9 cellular contexts compared by ENCODE assay signal in the genomic region with DNA sequence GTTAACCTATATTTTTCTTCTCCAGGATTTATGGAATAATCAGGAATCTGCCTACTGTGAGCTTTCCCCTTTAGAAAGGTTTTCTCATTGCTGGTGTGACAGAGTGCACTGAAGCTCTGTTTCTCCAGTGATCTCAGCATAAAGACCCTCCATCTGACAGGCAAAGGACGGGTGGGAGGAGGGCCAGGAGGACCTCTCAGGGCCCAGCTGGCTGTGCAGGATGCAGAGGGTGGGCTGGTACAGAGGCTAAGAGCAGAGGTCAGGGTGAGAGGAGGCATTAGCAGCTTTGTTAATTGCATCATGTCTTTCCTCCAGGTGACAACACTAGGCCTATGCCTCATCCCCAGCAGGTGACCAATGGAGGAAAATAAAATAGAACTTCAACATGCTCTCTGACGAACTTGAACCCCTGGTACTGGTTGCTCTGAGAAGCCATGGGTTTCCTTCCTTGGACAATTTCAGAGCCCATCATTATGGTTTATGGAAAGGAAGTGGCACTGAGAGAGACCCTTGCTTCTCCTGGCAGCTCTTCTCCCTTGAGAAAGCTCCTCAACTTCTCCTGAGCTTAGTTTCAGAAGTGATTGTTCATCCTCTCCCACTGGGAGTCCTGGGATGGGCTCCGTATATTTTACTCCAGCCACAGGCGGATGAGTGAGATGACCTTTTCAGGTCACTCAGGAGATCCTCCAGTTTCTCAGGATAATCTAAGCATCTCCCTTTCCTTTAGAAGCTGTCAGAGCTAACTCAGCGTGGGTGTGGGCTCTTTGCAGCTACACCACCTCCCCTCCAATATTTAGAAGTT. TPM values are rescaled to one million over a fixed set of nuclear protein-coding genes. Genes with fewer than 3 reads are reported as not detected.
DNase-seq lines count a peak whose midpoint lies in the region; ATAC-seq, FAIRE-seq and TF ChIP-seq lines count a peak whose summit lies in the region.
"Had no signal": no experiment of that assay in that cellular context is flagged by ENCODE, and none has a peak within 500 bp of the region (broad histone marks: within the 10 kb centered on the region; RNA-seq: fewer than 3 reads in every experiment).

No MANE protein-coding gene starts in this region.

- ATAC-seq in pancreas: no peak
- no peak for ATAC-seq in HG02588 (IDR thresholded peaks at IDR 0.05; ENCODE audit: unreplicated experiment)

- DNase-seq in CD8-positive, alpha-beta memory T cell: no peak
- peak; percentile 55 for DNase-seq in endodermal cell
- DNase-seq in pancreas: no peak
- no peak for DNase-seq in HT-29 (ENCODE audit: low spot score)
- DNase-seq in dedifferentiated amniotic fluid mesenchymal stem cell (ENCODE audit: extremely low spot score): no peak
- DNase-seq in pons (ENCODE audit: low spot score): no peak
- DNase-seq: effector CD4-positive, alpha-beta T cell had no signal

- CTCF ChIA-PET in CD8-positive, alpha-beta memory T cell (lab: Charles Lee): interaction anchor here (1.2 to 3.9 kb wide), 9 partner anchors 10 to 131 kb away, joined by 3 to 17 read pairs (median 5); partner anchors contain the start of genes CTDSP2 and TSFM

- peak overlapping the region; percentile 74 for H3K9ac ChIP-seq in OCI-LY3 (ENCODE audit: low read length)
- H3K9ac ChIP-seq in endodermal cell (ENCODE audit: extremely low read depth, low read length, poor library complexity, severe bottlenecking): no peak overlapping the region

- H3K79me2 ChIP-seq in OCI-LY3 (ENCODE audit: low read length): no peaks in the 10 kb centered on the region

- peak overlapping the region; percentile 89 for H2AFZ ChIP-seq in OCI-LY3 (ENCODE audit: low read depth, low read length)

- H4K20me1 ChIP-seq in OCI-LY3 (ENCODE audit: insufficient read depth, low read length): no peaks in the 10 kb centered on the region

- no peak for TF ChIP-seq CTCF in OCI-LY3 (IDR thresholded peaks at IDR 0.05; ENCODE audit: low read depth, low read length)
- no peak for TF ChIP-seq CTCF in endodermal cell (conservative IDR thresholded peaks at IDR 0.05)
- no peak for TF ChIP-seq CTCF in pancreas (IDR thresholded peaks at IDR 0.05)

- POLR2A ChIA-PET in CD8-positive, alpha-beta memory T cell (lab: Charles Lee): no interaction called here

- WGBS in endodermal cell (ENCODE audit: insufficient coverage in 1 of 2, insufficient read length in 1 of 2), 2 experiments: 79 to 85% methylated on average over 5 of the region's 5 CpGs
- WGBS in pancreas, 2 donors: 73 to 76% methylated on average over 5 of the region's 5 CpGs

- peak overlapping the region in 6 of 7 donors; percentile 21 to 69 (median 55) for H3K4me3 Mint-ChIP-seq in CD8-positive, alpha-beta memory T cell
- peak overlapping the region; percentile 64 for H3K4me3 Mint-ChIP-seq in endodermal cell

- H3K4me1 ChIP-seq in CD8-positive, alpha-beta memory T cell (ENCODE audit: insufficient read depth, low read length): peaks cover 58% of the 10 kb centered on the region
- H3K4me1 ChIP-seq in OCI-LY3 (ENCODE audit: low read length): peaks cover 60% of the 10 kb centered on the region
- peaks cover 14% of the 10 kb centered on the region for H3K4me1 ChIP-seq in endodermal cell (ENCODE audit: control insufficient read depth, insufficient read depth, low read length)
- H3K4me1 ChIP-seq in pancreas: peaks cover 4 to 38% (median 5%) of the 10 kb centered on the region in 3 donors

- peak overlapping the region in 7 of 8 donors; percentile 8 to 85 (median 56) for H3K27ac Mint-ChIP-seq in CD8-positive, alpha-beta memory T cell
- H3K27ac Mint-ChIP-seq in endodermal cell: peak overlapping the region; percentile 64

- peaks cover 40 to 59% (median 58%) of the 10 kb centered on the region in 3 donors for H3K4me1 Mint-ChIP-seq in CD8-positive, alpha-beta memory T cell
- peaks cover 39% of the 10 kb centered on the region for H3K4me1 Mint-ChIP-seq in endodermal cell

- no peaks in the 10 kb centered on the region for H3K9me3 Mint-ChIP-seq in CD8-positive, alpha-beta memory T cell
- H3K9me3 Mint-ChIP-seq in endodermal cell: no peaks in the 10 kb centered on the region

- peak overlapping the region; percentile 18 for H3K4me3 ChIP-seq in CD8-positive, alpha-beta memory T cell (ENCODE audit: low read length)
- H3K4me3 ChIP-seq in OCI-LY3 (ENCODE audit: low read length): peak overlapping the region; percentile 85
- no peak overlapping the region for H3K4me3 ChIP-seq in endodermal cell (ENCODE audit: low read length)
- no peak overlapping the region for H3K4me3 ChIP-seq in pancreas

- no peaks in the 10 kb centered on the region for H3K36me3 ChIP-seq in CD8-positive, alpha-beta memory T cell (ENCODE audit: insufficient read depth, low read length)
- H3K36me3 ChIP-seq in OCI-LY3 (replicated peaks; ENCODE audit: low read depth, low read length): no peaks in the 10 kb centered on the region
- H3K36me3 ChIP-seq in endodermal cell (ENCODE audit: control insufficient read depth, insufficient read depth, low read length): no peaks in the 10 kb centered on the region
- H3K36me3 ChIP-seq in pancreas: no peaks in the 10 kb centered on the region

- no peak overlapping the region for H3K27ac ChIP-seq in CD8-positive, alpha-beta memory T cell (ENCODE audit: low read depth, low read length)
- H3K27ac ChIP-seq in OCI-LY3 (ENCODE audit: low read length) (no peak overlapping the region), endodermal cell (ENCODE audit: low read depth, low read length) (no peak overlapping the region), pancreas (peak overlapping the region; percentile 82 to 93 (median 88))

- no peak for FAIRE-seq in pancreas (lab: Jason Lieb, UNC)

- H3K9me3 ChIP-seq in CD8-positive, alpha-beta memory T cell (ENCODE audit: low read length): no peaks in the 10 kb centered on the region
- no peaks in the 10 kb centered on the region for H3K9me3 ChIP-seq in OCI-LY3 (ENCODE audit: insufficient read depth, low read length)
- H3K9me3 ChIP-seq in endodermal cell (ENCODE audit: control insufficient read depth, low read length): no peaks in the 10 kb centered on the region
- no peaks in the 10 kb centered on the region for H3K9me3 ChIP-seq in pancreas

- peaks cover 0 to 6% (median 0%) of the 10 kb centered on the region in 3 donors for H3K36me3 Mint-ChIP-seq in CD8-positive, alpha-beta memory T cell
- no peaks in the 10 kb centered on the region for H3K36me3 Mint-ChIP-seq in endodermal cell (ENCODE audit: low read depth)

- intact Hi-C loops in pancreas (cut with DNase I): no loop called here

- no peaks in the 10 kb centered on the region for H3K27me3 ChIP-seq in CD8-positive, alpha-beta memory T cell (ENCODE audit: insufficient read depth, low read length, poor library complexity, severe bottlenecking)
- H3K27me3 ChIP-seq in OCI-LY3 (ENCODE audit: low read depth, low read length) (no peaks in the 10 kb centered on the region), endodermal cell (ENCODE audit: control insufficient read depth, insufficient read depth, low read length, poor library complexity, severe bottlenecking) (peaks cover 6% of the 10 kb centered on the region), pancreas (no peaks in the 10 kb centered on the region)

- H3K4me2 ChIP-seq in OCI-LY3 (ENCODE audit: low read length): peak overlapping the region; percentile 99

- H3K27me3 Mint-ChIP-seq in CD8-positive, alpha-beta memory T cell: peaks cover 0 to 8% of the 10 kb centered on the region in 2 donors
- peaks cover 5% of the 10 kb centered on the region for H3K27me3 Mint-ChIP-seq in endodermal cell (ENCODE audit: insufficient read depth)

RNA-seq across cellular contexts. Expression of gene ATP23, which starts 45.8 kb away (rescaled TPM):
- total RNA-seq in CD8-positive, alpha-beta memory T cell: 10 to 100 TPM; 10.1 to 11.8 TPM
- 22.0 TPM for polyA plus RNA-seq in CD8-positive, alpha-beta memory T cell
- total RNA-seq in endodermal cell (10 to 100 TPM; 10.4 to 11.3 TPM), pancreas (1 to 10 TPM; 2.7 to 5.0 (median 4.1) TPM)
- polyA plus RNA-seq in endodermal cell (2013, experiment 1 of 2): 12.5 TPM
- 12.5 TPM for polyA plus RNA-seq in endodermal cell (2013, experiment 2 of 2)
- 1 to 10 TPM; 3.8 to 5.7 TPM for polyA plus RNA-seq in pancreas
- 2.1 and 3.6 TPM in 2 replicates for total RNA-seq in HT-29 (2014; rRNA removed; shearing (Covaris generic))

RNA-seq across cellular contexts. Expression of gene CTDSP2, which starts 49.0 kb away (rescaled TPM):
- 10 to 100 TPM; 72.8 to 76.4 TPM for total RNA-seq in CD8-positive, alpha-beta memory T cell
- polyA plus RNA-seq in CD8-positive, alpha-beta memory T cell: 55.0 TPM
- total RNA-seq in endodermal cell (100 to 1,000 TPM; 137 to 148 TPM), pancreas (100 to 1,000 TPM in 2 of 6 donors, 10 to 100 TPM in 4; 88.8 to 165 (median 94.5) TPM)
- 100 TPM for polyA plus RNA-seq in endodermal cell (2013, experiment 1 of 2)
- polyA plus RNA-seq in endodermal cell (2013, experiment 2 of 2): 87.4 TPM
- 10 to 100 TPM; 38.7 to 48.6 TPM for polyA plus RNA-seq in pancreas
- 38.5 and 40.7 TPM in 2 replicates for total RNA-seq in HT-29 (2014; rRNA removed; shearing (Covaris generic))

Comparison
In these comparisons a context has a peak if more than half of its experiments do, and no peak if none do; other contexts are left out.
1. H3K27ac ChIP-seq: peak in pancreas (4 of 4); none in CD8-positive, alpha-beta memory T cell (single experiment), OCI-LY3 (single experiment) and endodermal cell (single experiment).
2. H3K4me3 ChIP-seq: peak in CD8-positive, alpha-beta memory T cell (single experiment) and OCI-LY3 (single experiment); none in endodermal cell (single experiment) and pancreas (0 of 4).